Comparison of ENCODE assay signal across 19 cellular contexts in genomic region chr1:231124746-231125145, GRCh38. TPM values are rescaled to one million over a fixed set of nuclear protein-coding genes. Genes with fewer than 3 reads are reported as not detected.
A peak's percentile ranks its signal among the peaks of the same experiment; 100 is the strongest.
DNase-seq lines count a peak whose midpoint lies in the region; ATAC-seq, FAIRE-seq and TF ChIP-seq lines count a peak whose summit lies in the region.
"Had no signal": no experiment of that assay in that cellular context is flagged by ENCODE, and none has a peak within 500 bp of the region (broad histone marks: within the 10 kb centered on the region; RNA-seq: fewer than 3 reads in every experiment).

No MANE protein-coding gene starts in this region.

- TF ChIP-seq POLR2A in K562 (conservative IDR thresholded peaks at IDR 0.05) (no peak), Peyer's patch (IDR thresholded peaks at IDR 0.05) (no peak)

- ATAC-seq in K562 (peak; percentile 70), HG03175 (IDR thresholded peaks at IDR 0.05; ENCODE audit: unreplicated experiment) (no peak)

- H3K4me2 ChIP-seq in K562 (ENCODE audit: insufficient read depth, low read length) = peak overlapping the region; percentile 26

- no peak overlapping the region for H3K27ac ChIP-seq in K562 (ENCODE audit: extremely low read depth, low read depth, low read length)
- peak overlapping the region; percentile 17 for H3K27ac ChIP-seq in temporal lobe (ENCODE audit: low read depth, low read length)
- no peak overlapping the region for H3K27ac ChIP-seq in Peyer's patch
- H3K27ac ChIP-seq: SJCRH30 had no signal

- BruUV-seq in K562 (replicated peaks; lab: Mats Ljungman, UMichigan) = no TSS peak

- POLR2A ChIA-PET in K562 (lab: Yijun Ruan, JAX) = interaction anchor here (0.8 to 2.4 kb wide), 3 partner anchors 10 to 86 kb away, joined by 3 to 12 read pairs (median 4); no protein-coding TSS in a partner anchor

- in situ Hi-C loops in K562 (cut with MboI) = no loop called here

- H3K27me3 ChIP-seq in K562 (ENCODE audit: control insufficient read depth in 2 of 2, insufficient read depth in 2 of 2, low read length in 2 of 2) = peaks cover 7 to 17% of the 10 kb centered on the region in 2 experiments
- no peaks in the 10 kb centered on the region for H3K27me3 ChIP-seq in Peyer's patch
- H3K27me3 ChIP-seq: SJCRH30 had no signal

- WGBS in K562 (ENCODE audit: insufficient coverage, low coverage, missing lambda C conversion rate) = 13% methylated on average over 14 of the region's 14 CpGs

- DNase-seq in K562 (ENCODE audit: extremely low read depth in 1 of 4, low spot score in 3 of 4) (no peak), hippocampal formation (lab: John Stamatoyannopoulos, UW) (peak; percentile 0 to 35), nucleus accumbens (lab: John Stamatoyannopoulos, UW) (peak in 33 of 56 donors; percentile 3 to 69 (median 16)), Peyer's patch (no peak)
- no peak for DNase-seq in NK-92 treated with Interleukin-12 subunit alpha and Interleukin-12 subunit beta, amount 100 ng/mL, for 24 hours (lab: John Stamatoyannopoulos, UW)
- DNase-seq: COR-L47, GOT3, IMR-90, NCI-H187 treated with DMSO at 0.1 percent for 48 hours, NCI-H2171, NCI-H446, NCI-H69, OCI-M1, SJCRH30 had no signal

- peak overlapping the region; percentile 56 for H2AFZ ChIP-seq in K562 (ENCODE audit: low read depth, low read length)

- H3K4me1 ChIP-seq in K562 (replicated peaks in 1 of 2; ENCODE audit: control insufficient read depth in 2 of 2, insufficient read depth in 2 of 2, low read length in 2 of 2) = no peaks in the 10 kb centered on the region; a peak in 1 of 5 replicates
- H3K4me1 ChIP-seq in Peyer's patch = no peaks in the 10 kb centered on the region
- H3K4me1 ChIP-seq: SJCRH30 had no signal

- no peaks in the 10 kb centered on the region for H4K20me1 ChIP-seq in K562 (replicated peaks; ENCODE audit: control insufficient read depth, insufficient read depth, low read length)

- H3K36me3 ChIP-seq in K562 (ENCODE audit: control insufficient read depth, insufficient read depth, low read length) (no peaks in the 10 kb centered on the region), Peyer's patch (no peaks in the 10 kb centered on the region)
- H3K36me3 ChIP-seq: SJCRH30 had no signal

- no peak for FAIRE-seq in K562 (lab: Jason Lieb, UNC)
- FAIRE-seq: GM12892 had no signal

- H3K4me3 ChIP-seq in K562 (no peak overlapping the region), Peyer's patch (no peak overlapping the region)
- H3K4me3 ChIP-seq: SJCRH30 had no signal

- no peak for TF ChIP-seq EP300 in K562 (IDR thresholded peaks at IDR 0.05; ENCODE audit: low read length)

- TF ChIP-seq CTCF in K562 (IDR thresholded peaks at IDR 0.05 in 2 of 3, conservative IDR thresholded peaks at IDR 0.05 in 1 of 3; ENCODE audit: insufficient read depth in 2 of 3, low read depth in 1 of 3, low read length in 3 of 3) = no peak
- TF ChIP-seq CTCF in Peyer's patch (IDR thresholded peaks at IDR 0.05) = no peak

- no peaks in the 10 kb centered on the region for H3K79me2 ChIP-seq in K562 (ENCODE audit: control insufficient read depth, insufficient read depth, low read length)

- CTCF ChIA-PET in K562 (lab: Yijun Ruan, JAX; ENCODE audit: low intra/inter-chr PET ratio) = no interaction called here

- TF ChIP-seq RAD21 in K562 (CRISPR knock-in tag; conservative IDR thresholded peaks at IDR 0.05 in 1 of 2, IDR thresholded peaks at IDR 0.05 in 1 of 2) = no peak

- intact Hi-C loops in K562 (cut with micrococcal nuclease) = no loop called here

- H3K9ac ChIP-seq in K562 (ENCODE audit: insufficient read depth in 1 of 2, low read depth in 2 of 2, low read length in 2 of 2) = no peak overlapping the region

- H3K9me3 ChIP-seq in K562 (replicated peaks; ENCODE audit: control insufficient read depth, insufficient read depth, low read depth, low read length) (no peaks in the 10 kb centered on the region), Peyer's patch (no peaks in the 10 kb centered on the region)

- H3K9me1 ChIP-seq in K562 (ENCODE audit: control insufficient read depth, insufficient read depth, low read length) = no peaks in the 10 kb centered on the region

TF ChIP-seq in K562, 482 proteins besides CTCF, POLR2A, EP300 and RAD21:
- TF ChIP-seq HNRNPH1 (optimal IDR thresholded peaks at IDR 0.05; ENCODE audit: low read depth, low read length) = no peak
- peak; percentile 25; the same call in 1 of the 2 replicates for TF ChIP-seq CEBPB (tag; IDR thresholded peaks at IDR 0.05)
- TF ChIP-seq ATF3 (IDR thresholded peaks at IDR 0.05) = peak; percentile 38; the same call in 1 of the 2 replicates
- TF ChIP-seq ATF3 (CRISPR knock-in tag; conservative IDR thresholded peaks at IDR 0.05) = no peak
- TF ChIP-seq ARID3A (IDR thresholded peaks at IDR 0.05; ENCODE audit: borderline replicate concordance, low read depth, low read length) = no peak
- TF ChIP-seq ZNF589 (CRISPR knock-in tag; IDR thresholded peaks at IDR 0.05; ENCODE audit: low read depth) = 0 out of 2 replicates have a peak, but pooled peaks have one; percentile 28
- TF ChIP-seq NR4A1 (CRISPR knock-in tag; IDR thresholded peaks at IDR 0.05) = no peak
- 0 out of 2 replicates have a peak, but pooled peaks have one; percentile 42 for TF ChIP-seq NR4A1 (tag; IDR thresholded peaks at IDR 0.05)
TF ChIP-seq in K562: peak in this region for 4.

RNA-seq across cellular contexts. Expression of gene TRIM67, which starts 37.1 kb away (rescaled TPM):
- 0.12 and 0.21 TPM in 2 replicates for total RNA-seq in K562 (2011; cell fraction: chromatin; rRNA removed; ENCODE audit: low replicate concordance)
- total RNA-seq in K562 (2011; cell fraction: nucleolus; rRNA removed) = under 0.01 and 0.13 TPM in 2 replicates
- 0.07 TPM in 1 of 2 replicates, not detected in the other for total RNA-seq in K562 (2011; cell fraction: nucleoplasm; rRNA removed)
- total RNA-seq in K562 (2014; rRNA removed) (0.24 and 0.59 TPM in 2 replicates), K562 (2014; rRNA removed; fragmentation: Illumina TruSeq; extraction: Trizol) (0.11 and 0.13 TPM in 2 replicates), K562 (2015; rRNA removed; fragmentation: Illumina TruSeq; extraction: Trizol) (0.33 and 0.34 TPM in 2 replicates), K562 (2021) (0.36 and 0.60 TPM in 2 replicates), temporal lobe (46.7 TPM), Peyer's patch (under 1 TPM in 1 of 4 donors, not detected in 3; 0.13 TPM)
- polyA plus RNA-seq in K562 (2011; rRNA removed) (0.01 and 0.06 TPM in 2 replicates), K562 (2014; fragmentation: Illumina TruSeq; extraction: Trizol) (0.25 and 0.31 TPM in 2 replicates), K562 (2014; fragmentation: Nextera tagmentation; extraction: Ambion mirVana) (under 1 TPM; 0.04 TPM), K562 (2014; rRNA removed) (0.22 and 0.60 TPM in 2 replicates)
- 0.01 and 0.18 TPM in 2 replicates for polyA plus RNA-seq in K562 (2011; cell fraction: cytosol; rRNA removed)
- 0.03 and 0.26 TPM in 2 replicates for polyA plus RNA-seq in K562 (2011; cell fraction: nucleus; rRNA removed)
- 1.7 and 4.0 TPM in 2 replicates for polyA plus RNA-seq in K562 (2012)
- polyA minus RNA-seq in K562 (2011; rRNA and poly(A)+ RNA removed) = 0.04 TPM in 1 of 2 replicates, not detected in the other
- 0.38 TPM in 1 of 2 replicates, not detected in the other for polyA minus RNA-seq in K562 (2011; cell fraction: cytosol; rRNA and poly(A)+ RNA removed)
- 0.11 and 0.13 TPM in 2 replicates for polyA minus RNA-seq in K562 (2011; cell fraction: nucleus; rRNA and poly(A)+ RNA removed)
- total RNA-seq: IMR-90, LHCN-M2, SJCRH30 had no signal
- polyA plus RNA-seq: CD14-positive monocyte, IMR-90 had no signal

Comparison
In these comparisons a context has a peak if more than half of its experiments do, and no peak if none do; other contexts are left out.
1. DNase-seq: peak in hippocampal formation (2 of 2) and nucleus accumbens (33 of 56); none in K562 (0 of 4), Peyer's patch (0 of 3) and NK-92 treated with Interleukin-12 subunit alpha and Interleukin-12 subunit beta, amount 100 ng/mL, for 24 hours (single experiment).
2. RNA of gene TRIM67, which starts 37.1 kb away (total RNA-seq): 46.7 TPM in temporal lobe (single experiment); under 0.01 to 0.60 TPM in K562 and 0.13 TPM in Peyer's patch; every median in the first group is over 10 times any median in the second.